Comparison of ENCODE assay signal across 23 cellular contexts in genomic region chr7:68406480-68406879, GRCh38.
DNase-seq lines count a peak whose midpoint lies in the region; ATAC-seq and TF ChIP-seq lines count a peak whose summit lies in the region.
"Had no signal": no experiment of that assay in that cellular context is flagged by ENCODE, and none has a peak within 500 bp of the region (broad histone marks: within the 10 kb centered on the region; RNA-seq: fewer than 3 reads in every experiment).

No MANE protein-coding gene starts in this region.

- no peak for TF ChIP-seq CTCF in WTC11 (IDR thresholded peaks at IDR 0.05)
- TF ChIP-seq CTCF in esophagus muscularis mucosa (IDR thresholded peaks at IDR 0.05): no peak

- WGBS in esophagus muscularis mucosa: 70% methylated on average over 4 of the region's 4 CpGs
- WGBS in aorta, 2 donors: 46 to 51% methylated on average over 4 of the region's 4 CpGs

- H3K4me3 Mint-ChIP-seq in WTC11: no peak overlapping the region
- H3K4me3 Mint-ChIP-seq: CD14-positive monocyte; CD4-positive, CD25-positive, alpha-beta regulatory T cell; CD8-positive, alpha-beta memory T cell had no signal

- CTCF ChIA-PET in WTC11 (lab: Charles Lee): no interaction called here

- H3K27me3 Mint-ChIP-seq in WTC11 (ENCODE audit: low read depth): no peaks in the 10 kb centered on the region
- H3K27me3 Mint-ChIP-seq: CD4-positive, alpha-beta memory T cell; CD4-positive, CD25-positive, alpha-beta regulatory T cell; CD8-positive, alpha-beta memory T cell had no signal

- no peak for ATAC-seq in WTC11
- ATAC-seq in aorta (ENCODE audit: low FRiP score): no peak
- ATAC-seq: GM12878 had no signal

- no peak overlapping the region for H3K27ac Mint-ChIP-seq in WTC11
- H3K27ac Mint-ChIP-seq: CD14-positive monocyte; CD4-positive, alpha-beta memory T cell; CD4-positive, CD25-positive, alpha-beta regulatory T cell; CD8-positive, alpha-beta memory T cell had no signal

- intact Hi-C loops in esophagus muscularis mucosa (cut with DNase I) (no loop called here), aorta (cut with DNase I) (no loop called here)

- H3K9me3 Mint-ChIP-seq in WTC11: peaks cover 8% of the 10 kb centered on the region; the same call in 1 of the 2 replicates

- DNase-seq in WTC11 (ENCODE audit: low spot score) (no peak), esophagus muscularis mucosa (ENCODE audit: extremely low spot score) (peak; percentile 31), aorta (no peak), LoVo (ENCODE audit: low spot score) (no peak)
- no peak for DNase-seq in activated effector memory CD4-positive, alpha-beta T cell treated with Interleukin-2 at 50 U/mL for 16 hours
- DNase-seq: 8988T; ACHN; BE2C; C1 segment of cervical spinal cord; CD4-positive, alpha-beta memory T cell; CD4-positive, CD25-positive, alpha-beta regulatory T cell; CD8-positive, alpha-beta memory T cell; COR-L47; DMS 273 treated with DMSO at 0.1 percent for 48 hours; DMS153; DMS53; DMS79; DND-41; EL; GDM1 had no signal

- POLR2A ChIA-PET in WTC11 (lab: Charles Lee): no interaction called here

- TF ChIP-seq POLR2A in esophagus muscularis mucosa (IDR thresholded peaks at IDR 0.05; ENCODE audit: low read depth): no peak

- H3K27me3 ChIP-seq in esophagus muscularis mucosa (no peaks in the 10 kb centered on the region), aorta (ENCODE audit: control insufficient read depth in 1 of 2, insufficient read depth in 2 of 2, low read length in 1 of 2) (no peaks in the 10 kb centered on the region)
- H3K27me3 ChIP-seq: BE2C, BLaER1 had no signal

- H3K4me3 ChIP-seq in esophagus muscularis mucosa (no peak overlapping the region), aorta (ENCODE audit: low read length in 2 of 2) (no peak overlapping the region)
- H3K4me3 ChIP-seq: BLaER1, GM12878 had no signal

- H3K27ac ChIP-seq in esophagus muscularis mucosa (replicated peaks in 1 of 4) (no peak overlapping the region), aorta (ENCODE audit: low read depth in 1 of 2, low read length in 2 of 2) (no peak overlapping the region)
- H3K27ac ChIP-seq: BLaER1 had no signal

- H3K4me1 Mint-ChIP-seq in WTC11: peaks cover 29% of the 10 kb centered on the region
- H3K4me1 Mint-ChIP-seq: CD14-positive monocyte; CD4-positive, alpha-beta memory T cell; CD4-positive, CD25-positive, alpha-beta regulatory T cell; CD8-positive, alpha-beta memory T cell had no signal

- H3K4me1 ChIP-seq in esophagus muscularis mucosa (no peaks in the 10 kb centered on the region), aorta (ENCODE audit: control insufficient read depth in 1 of 2, insufficient read depth in 2 of 2, low read length in 2 of 2) (no peaks in the 10 kb centered on the region)
- H3K4me1 ChIP-seq: BE2C had no signal

- no peak for TF ChIP-seq EP300 in esophagus muscularis mucosa (IDR thresholded peaks at IDR 0.05)

- no peaks in the 10 kb centered on the region for H3K9me3 ChIP-seq in esophagus muscularis mucosa
- H3K9me3 ChIP-seq in aorta (ENCODE audit: control insufficient read depth, low read length): peaks cover 1% of the 10 kb centered on the region
- H3K9me3 ChIP-seq: BE2C, BLaER1 had no signal

- H3K36me3 ChIP-seq in esophagus muscularis mucosa: no peaks in the 10 kb centered on the region
- H3K36me3 ChIP-seq in aorta (ENCODE audit: control insufficient read depth in 1 of 2, insufficient read depth in 2 of 2, low read length in 1 of 2): no peaks in the 10 kb centered on the region
- H3K36me3 ChIP-seq: BE2C, BLaER1 had no signal

- no peaks in the 10 kb centered on the region for H3K36me3 Mint-ChIP-seq in WTC11
- H3K36me3 Mint-ChIP-seq: CD14-positive monocyte; CD4-positive, alpha-beta memory T cell; CD4-positive, CD25-positive, alpha-beta regulatory T cell; CD8-positive, alpha-beta memory T cell had no signal

TF ChIP-seq in WTC11, 78 proteins besides CTCF, POLR2A, EP300 and RAD21:
- TF ChIP-seq E2F5 (CRISPR knock-in tag; IDR thresholded peaks at IDR 0.05) (no peak), FOXP4 (CRISPR knock-in tag; IDR thresholded peaks at IDR 0.05) (no peak), HMGXB4 (CRISPR knock-in tag; IDR thresholded peaks at IDR 0.05) (no peak), ZNF317 (CRISPR knock-in tag; IDR thresholded peaks at IDR 0.05; ENCODE audit: borderline replicate concordance, low read depth) (peak; percentile 90), ZNF671 (CRISPR knock-in tag; IDR thresholded peaks at IDR 0.05) (no peak), TCF7 (CRISPR knock-in tag; IDR thresholded peaks at IDR 0.05; ENCODE audit: low read depth) (no peak)
